9 cellular contexts compared by ENCODE assay signal in genomic region chr18:11148655-11149440, GRCh38. TPM values are rescaled to one million over a fixed set of nuclear protein-coding genes. Genes with fewer than 3 reads are reported as not detected.
DNase-seq lines count a peak whose midpoint lies in the region; ATAC-seq and TF ChIP-seq lines count a peak whose summit lies in the region.
"Had no signal": no experiment of that assay in that cellular context is flagged by ENCODE, and none has a peak within 500 bp of the region (broad histone marks: within the 10 kb centered on the region; RNA-seq: fewer than 3 reads in every experiment).

No MANE protein-coding gene starts in this region.

- CTCF ChIA-PET in AG04449 (lab: Yijun Ruan, JAX) = interaction anchor here (2.8 kb wide), 1 partner anchor 404 kb away, joined by 11 read pairs; no protein-coding TSS in a partner anchor

- DNase-seq in AG04449 (ENCODE audit: low read depth, low spot score) (no peak), nephron progenitor cell (peak; percentile 48), RKO (ENCODE audit: low spot score) (no peak), HAP-1 (ENCODE audit: low spot score in 2 of 2) (no peak), A172 (ENCODE audit: low spot score) (no peak), UCSD-AML1 (lab: John Stamatoyannopoulos, UW; ENCODE audit: unreplicated experiment) (no peak)

- ATAC-seq in GM21786 (IDR thresholded peaks at IDR 0.05; ENCODE audit: unreplicated experiment) = peak; percentile 6

- H3K4me1 Mint-ChIP-seq in nephron progenitor cell = peaks cover 30% of the 10 kb centered on the region
- H3K4me1 Mint-ChIP-seq: activated naive CD4-positive, alpha-beta T cell treated with anti-CD3 and anti-CD28 coated beads, Interleukin-2, amount 50 U/mL, for 24 hours had no signal

- no peak overlapping the region for H3K27ac ChIP-seq in duodenal mucosa (ENCODE audit: low read depth, low read length)

- in situ Hi-C loops in HAP-1 (cut with MboI; ENCODE audit: low sequenced_read_pairs) = no loop called here

- no peak for TF ChIP-seq CTCF in AG04449 (IDR thresholded peaks at IDR 0.05; ENCODE audit: insufficient read depth, low read length, missing control alignments)
- TF ChIP-seq CTCF in nephron progenitor cell (IDR thresholded peaks at IDR 0.05) = no peak

- H3K9me3 ChIP-seq in duodenal mucosa (ENCODE audit: control insufficient read depth in 1 of 2, low read length in 2 of 2) (no peaks in the 10 kb centered on the region), HAP-1 (no peaks in the 10 kb centered on the region)

- H3K9ac ChIP-seq in duodenal mucosa (ENCODE audit: low read depth in 1 of 2, low read length in 2 of 2) = no peak overlapping the region

- H3K36me3 ChIP-seq in duodenal mucosa (ENCODE audit: control insufficient read depth in 1 of 2, insufficient read depth in 2 of 2, low read length in 2 of 2) (no peaks in the 10 kb centered on the region), HAP-1 (replicated peaks) (no peaks in the 10 kb centered on the region)

- H3K9me3 Mint-ChIP-seq in nephron progenitor cell = peaks cover 4% of the 10 kb centered on the region
- H3K9me3 Mint-ChIP-seq: activated naive CD4-positive, alpha-beta T cell treated with anti-CD3 and anti-CD28 coated beads, Interleukin-2, amount 50 U/mL, for 24 hours had no signal

- H3K4me1 ChIP-seq in duodenal mucosa (ENCODE audit: control insufficient read depth in 1 of 2, insufficient read depth in 2 of 2, low read length in 2 of 2) (no peaks in the 10 kb centered on the region), HAP-1 (no peaks in the 10 kb centered on the region)

- no peaks in the 10 kb centered on the region for H3K36me3 Mint-ChIP-seq in nephron progenitor cell (ENCODE audit: low read depth)
- H3K36me3 Mint-ChIP-seq: activated naive CD4-positive, alpha-beta T cell treated with anti-CD3 and anti-CD28 coated beads, Interleukin-2, amount 50 U/mL, for 24 hours had no signal

- peak overlapping the region; percentile 82 for H3K4me3 Mint-ChIP-seq in nephron progenitor cell
- H3K4me3 Mint-ChIP-seq: activated naive CD4-positive, alpha-beta T cell treated with anti-CD3 and anti-CD28 coated beads, Interleukin-2, amount 50 U/mL, for 24 hours had no signal

- POLR2A ChIA-PET in AG04449 (lab: Yijun Ruan, JAX) = no interaction called here

- peaks cover 81% of the 10 kb centered on the region for H3K27me3 Mint-ChIP-seq in nephron progenitor cell (ENCODE audit: low read depth, poor library complexity)

- H3K27me3 ChIP-seq in duodenal mucosa (ENCODE audit: control insufficient read depth in 1 of 2, insufficient read depth in 2 of 2, low read length in 2 of 2) = peaks cover 24 to 28% of the 10 kb centered on the region in 2 donors
- no peaks in the 10 kb centered on the region for H3K27me3 ChIP-seq in HAP-1 (ENCODE audit: low read depth)

- H3K4me3 ChIP-seq in AG04449 (ENCODE audit: low read depth, low read length) (peak overlapping the region; percentile 57), duodenal mucosa (ENCODE audit: low read depth in 1 of 2, low read length in 2 of 2) (peak overlapping the region; percentile 15 to 28), HAP-1 (no peak overlapping the region)

- H3K27ac Mint-ChIP-seq in nephron progenitor cell = no peak overlapping the region
- H3K27ac Mint-ChIP-seq: activated naive CD4-positive, alpha-beta T cell treated with anti-CD3 and anti-CD28 coated beads, Interleukin-2, amount 50 U/mL, for 24 hours had no signal

RNA-seq across cellular contexts. Expression of gene PIEZO2, which starts 0.5 kb away (rescaled TPM):
- total RNA-seq in A172 (2014; rRNA removed; shearing (Covaris generic)) = 1.8 and 2.5 TPM in 2 replicates
